ENCODE assay signal across 12 cellular contexts in genomic region chr17:18004901-18005305, GRCh38. TPM values are rescaled to one million over a fixed set of nuclear protein-coding genes. Genes with fewer than 3 reads are reported as not detected.
DNase-seq lines count a peak whose midpoint lies in the region; ATAC-seq and TF ChIP-seq lines count a peak whose summit lies in the region.
"Had no signal": no experiment of that assay in that cellular context is flagged by ENCODE, and none has a peak within 500 bp of the region (broad histone marks: within the 10 kb centered on the region; RNA-seq: fewer than 3 reads in every experiment).

No MANE protein-coding gene starts in this region.

- no peak overlapping the region for H2BK5ac ChIP-seq in mesenchymal stem cell (ENCODE audit: low read depth, low read length, poor library complexity, severe bottlenecking)

- H4K91ac ChIP-seq in mesenchymal stem cell (ENCODE audit: low read length) = no peak overlapping the region

- TF ChIP-seq POLR2A in NB4 (IDR thresholded peaks at IDR 0.05; ENCODE audit: extremely low read depth, insufficient read length) = no peak

- H2BK120ac ChIP-seq in mesenchymal stem cell (ENCODE audit: low read depth, low read length) = no peak overlapping the region

- peaks cover 4% of the 10 kb centered on the region for H3K36me3 Mint-ChIP-seq in chondrocyte (ENCODE audit: low read depth)

- H3K9me3 ChIP-seq in mesenchymal stem cell (ENCODE audit: control insufficient read depth, low read length) = no peaks in the 10 kb centered on the region

- TF ChIP-seq CTCF in BJ (IDR thresholded peaks at IDR 0.05; ENCODE audit: insufficient read depth, low read depth, low read length) (peak; percentile 10; the same call in 1 of the 2 replicates), NB4 (IDR thresholded peaks at IDR 0.05; ENCODE audit: low read depth, low read length) (peak; percentile 6), chondrocyte (IDR thresholded peaks at IDR 0.05) (peak; percentile 34)

- CTCF ChIA-PET in BJ (lab: Yijun Ruan, JAX) = interaction anchor here (0.9 to 1.5 kb wide), 2 partner anchors 11 to 29 kb away, joined by 4 read pairs; no protein-coding TSS in a partner anchor

- no peak overlapping the region for H3K23ac ChIP-seq in mesenchymal stem cell (ENCODE audit: low read length in 2 of 2)

- H3K4me2 ChIP-seq in mesenchymal stem cell (ENCODE audit: low read length, poor library complexity, severe bottlenecking) = no peak overlapping the region

- no peaks in the 10 kb centered on the region for H3K79me1 ChIP-seq in mesenchymal stem cell (replicated peaks; ENCODE audit: low read length, poor library complexity, severe bottlenecking)

- H3K27ac Mint-ChIP-seq in chondrocyte (ENCODE audit: unreplicated experiment) = no peak overlapping the region
- H3K27ac Mint-ChIP-seq: activated naive CD4-positive, alpha-beta T cell treated with anti-CD3 and anti-CD28 coated beads for 36 hours had no signal

- no peaks in the 10 kb centered on the region for H3K9me3 Mint-ChIP-seq in chondrocyte (ENCODE audit: low read depth)
- H3K9me3 Mint-ChIP-seq: activated naive CD4-positive, alpha-beta T cell treated with anti-CD3 and anti-CD28 coated beads for 36 hours had no signal

- H4K8ac ChIP-seq in mesenchymal stem cell (ENCODE audit: low read length) = no peak overlapping the region

- no peak overlapping the region for H2BK12ac ChIP-seq in mesenchymal stem cell (ENCODE audit: low read length in 2 of 2)

- H3K4me1 Mint-ChIP-seq in chondrocyte (ENCODE audit: low read depth) = peaks cover 10% of the 10 kb centered on the region

- H3K4me3 ChIP-seq in BJ (ENCODE audit: low read depth, low read length) (no peak overlapping the region), NB4 (ENCODE audit: low read depth, low read length) (no peak overlapping the region), mesenchymal stem cell (ENCODE audit: insufficient read depth in 1 of 2, low read depth in 1 of 2, low read length in 2 of 2) (no peak overlapping the region)

- H3K4ac ChIP-seq in mesenchymal stem cell (ENCODE audit: low read depth in 1 of 2, low read length in 2 of 2) = no peak overlapping the region

- H3K27me3 ChIP-seq in BJ (ENCODE audit: control insufficient read depth, insufficient read depth, low read length) (no peaks in the 10 kb centered on the region), mesenchymal stem cell (ENCODE audit: control insufficient read depth in 1 of 2, insufficient read depth in 1 of 2, low read length in 2 of 2) (no peaks in the 10 kb centered on the region)

- H3K27ac ChIP-seq in mesenchymal stem cell (ENCODE audit: low read length, poor library complexity, severe bottlenecking) = no peak overlapping the region

- peak overlapping the region; percentile 46 for H2AK5ac ChIP-seq in mesenchymal stem cell (ENCODE audit: low read length, severe bottlenecking)

- POLR2A ChIA-PET in BJ (lab: Charles Lee) = no interaction called here

- ATAC-seq in GM21447 (IDR thresholded peaks at IDR 0.05; ENCODE audit: unreplicated experiment) = no peak

- no peak overlapping the region for H3K9ac ChIP-seq in mesenchymal stem cell (ENCODE audit: low read length)

- H3K4me3 Mint-ChIP-seq in chondrocyte (ENCODE audit: unreplicated experiment) = no peak overlapping the region
- H3K4me3 Mint-ChIP-seq: activated naive CD4-positive, alpha-beta T cell treated with anti-CD3 and anti-CD28 coated beads for 36 hours had no signal

- H3K27me3 Mint-ChIP-seq in chondrocyte (ENCODE audit: low read depth) = no peaks in the 10 kb centered on the region

- H3K4me1 ChIP-seq in mesenchymal stem cell (ENCODE audit: control insufficient read depth, insufficient read depth, low read depth, low read length) = peaks cover 25% of the 10 kb centered on the region

- no peak overlapping the region for H3K14ac ChIP-seq in mesenchymal stem cell (ENCODE audit: low read length in 2 of 2)

- H2BK15ac ChIP-seq in mesenchymal stem cell (ENCODE audit: low read depth, poor library complexity, severe bottlenecking) = no peak overlapping the region

- WGBS in mesenchymal stem cell = 82% methylated on average over 8 of the region's 9 CpGs

- no peak overlapping the region for H3K18ac ChIP-seq in mesenchymal stem cell (ENCODE audit: low read depth in 1 of 2, low read length in 2 of 2)

- H3K36me3 ChIP-seq in BJ (ENCODE audit: control insufficient read depth, insufficient read depth, low read length) (no peaks in the 10 kb centered on the region), mesenchymal stem cell (ENCODE audit: control insufficient read depth in 1 of 2, insufficient read depth in 2 of 2, low read depth in 1 of 2, low read length in 2 of 2) (peaks cover 5 to 18% of the 10 kb centered on the region in 2 experiments)

- no peak overlapping the region for H2AFZ ChIP-seq in mesenchymal stem cell (ENCODE audit: low read depth, low read length)

- DNase-seq in BJ (ENCODE audit: low read depth) = no peak
- no peak for DNase-seq in NB4 (ENCODE audit: low read depth)
- no peak for DNase-seq in chondrocyte (ENCODE audit: low spot score)
- DNase-seq in mesenchymal stem cell = no peak
- DNase-seq in NCI-H82 treated with DMSO at 0.1 percent for 48 hours (lab: John Stamatoyannopoulos, UW; ENCODE audit: unreplicated experiment) = no peak
- DNase-seq in activated CD4-positive, CD25-positive, alpha-beta regulatory T cell (lab: John Stamatoyannopoulos, UW) = no peak
- no peak for DNase-seq in NCI-H774 (lab: John Stamatoyannopoulos, UW)
- DNase-seq: activated CD4-positive, alpha-beta T cell treated with anti-CD3 and anti-CD28 coated beads for 4 hours; activated naive CD4-positive, alpha-beta T cell treated with anti-CD3 and anti-CD28 coated beads for 36 hours; NCI-H2107; SIG-M5 had no signal

RNA-seq across cellular contexts. Expression of gene DRC3, which starts 32.2 kb away (rescaled TPM):
- 0.93 and 1.2 TPM in 2 replicates for polyA plus RNA-seq in BJ (2011; rRNA removed)
- 0.66 and 0.98 TPM in 2 replicates for polyA minus RNA-seq in BJ (2011; rRNA and poly(A)+ RNA removed)
- total RNA-seq in chondrocyte = 1.2 to 2.6 TPM (median 1.5 TPM) in 3 replicates
- polyA plus RNA-seq in mesenchymal stem cell (2013, experiment 1 of 2) = 0.23 TPM
- polyA plus RNA-seq in mesenchymal stem cell (2013, experiment 2 of 2) = 0.25 TPM

RNA-seq across cellular contexts. Expression of gene TOM1L2, which starts 32.7 kb away (rescaled TPM):
- polyA plus RNA-seq in BJ (2011; rRNA removed) = 30.1 and 39.6 TPM in 2 replicates
- 36.7 and 39.1 TPM in 2 replicates for polyA minus RNA-seq in BJ (2011; rRNA and poly(A)+ RNA removed)
- 55.0 to 60.2 TPM (median 56.1 TPM) in 3 replicates for total RNA-seq in chondrocyte
- 40.1 TPM for polyA plus RNA-seq in mesenchymal stem cell (2013, experiment 1 of 2)
- 35.1 TPM for polyA plus RNA-seq in mesenchymal stem cell (2013, experiment 2 of 2)

RNA-seq across cellular contexts. Expression of gene ATPAF2, which starts 34.1 kb away (rescaled TPM):
- 14.7 and 17.4 TPM in 2 replicates for polyA plus RNA-seq in BJ (2011; rRNA removed)
- 14.8 and 18.2 TPM in 2 replicates for polyA minus RNA-seq in BJ (2011; rRNA and poly(A)+ RNA removed)
- total RNA-seq in chondrocyte = 18.0 to 19.3 TPM (median 18.4 TPM) in 3 replicates
- polyA plus RNA-seq in mesenchymal stem cell (2013, experiment 1 of 2) = 13.9 TPM
- 12.1 TPM for polyA plus RNA-seq in mesenchymal stem cell (2013, experiment 2 of 2)

RNA-seq across cellular contexts. Expression of gene GID4, which starts 34.3 kb away (rescaled TPM):
- 6.9 and 7.4 TPM in 2 replicates for polyA plus RNA-seq in BJ (2011; rRNA removed)
- 13.4 and 14.7 TPM in 2 replicates for polyA minus RNA-seq in BJ (2011; rRNA and poly(A)+ RNA removed)
- 9.7 to 10.5 TPM (median 9.8 TPM) in 3 replicates for total RNA-seq in chondrocyte
- polyA plus RNA-seq in mesenchymal stem cell (2013, experiment 1 of 2) = 7.1 TPM
- 7.2 TPM for polyA plus RNA-seq in mesenchymal stem cell (2013, experiment 2 of 2)
